ENCODE assay signal across 28 cellular contexts in the genomic region with DNA sequence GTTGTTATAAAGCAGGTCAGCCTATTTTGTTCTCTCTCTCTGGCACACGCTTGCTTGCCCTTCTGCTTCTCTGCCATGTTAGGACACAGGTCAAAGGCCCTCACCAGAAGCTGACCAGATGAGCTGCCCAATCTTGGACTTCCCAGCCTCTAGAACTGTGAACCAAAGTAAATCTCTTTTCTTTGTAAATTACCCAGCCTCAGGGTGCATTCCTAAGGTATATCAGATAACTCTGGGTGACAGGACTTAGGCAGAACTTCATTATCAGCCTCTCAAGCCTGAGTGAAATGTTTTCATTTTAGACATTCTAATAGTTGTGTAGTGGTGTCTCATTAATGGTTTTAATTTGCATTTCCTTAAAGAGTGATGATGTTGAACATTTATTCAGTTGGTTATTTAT.
"Had no signal": no experiment of that assay in that cellular context is flagged by ENCODE, and none has a peak within 500 bp of the region (broad histone marks: within the 10 kb centered on the region; RNA-seq: fewer than 3 reads in every experiment).

No MANE protein-coding gene starts in this region.

- H3K36me3 Mint-ChIP-seq: naive B cell; neural progenitor cell; stimulated activated effector memory CD8-positive, alpha-beta T cell treated with anti-CD3 and anti-CD28 coated beads, Interleukin-12 subunit alpha, Interleukin-12 subunit beta, amount 100 ng/mL, for 72 hours; stimulated activated naive B cell treated with anti-CD40 and anti-IgM and Interleukin-4, amounts not matched to agents 10 μg/mL and 1 μg/mL and 100 μg/mL, for 72 hours; type B pancreatic cell had no signal

- H3K9ac ChIP-seq: neural progenitor cell, parathyroid adenoma had no signal

- H3K27me3 Mint-ChIP-seq: progenitor cell of endocrine pancreas; stimulated activated naive B cell treated with anti-CD40 and anti-IgM and Interleukin-4, amounts not matched to agents 10 μg/mL and 1 μg/mL and 100 μg/mL, for 72 hours; stimulated activated naive CD8-positive, alpha-beta T cell treated with anti-CD3 and anti-CD28 coated beads, Interleukin-15, Interleukin-2, amounts not matched to agents 100 ng/mL and 50 ng/mL, for 24 hours had no signal

- H3K36me3 ChIP-seq: neural progenitor cell, ovary, right lobe of liver, sigmoid colon, stomach, thoracic aorta, thyroid gland, tibial nerve, upper lobe of right lung, uterus had no signal

- H3K27ac Mint-ChIP-seq: naive B cell; nephron; neural progenitor cell; progenitor cell of endocrine pancreas; stimulated activated effector memory CD8-positive, alpha-beta T cell treated with anti-CD3 and anti-CD28 coated beads, Interleukin-12 subunit alpha, Interleukin-12 subunit beta, amount 100 ng/mL, for 72 hours; stimulated activated naive B cell treated with anti-CD40 and anti-IgM and Interleukin-4, amounts not matched to agents 10 μg/mL and 1 μg/mL and 100 μg/mL, for 72 hours; stimulated activated naive CD8-positive, alpha-beta T cell treated with anti-CD3 and anti-CD28 coated beads, Interleukin-15, Interleukin-2, amounts not matched to agents 100 ng/mL and 50 ng/mL, for 24 hours; type B pancreatic cell had no signal

- H3K27ac ChIP-seq: neural progenitor cell, ovary, parathyroid adenoma, psoas muscle, right lobe of liver, sigmoid colon, stomach, thoracic aorta, thyroid gland, tibial nerve, upper lobe of right lung, uterus had no signal

- H3K4me1 ChIP-seq: neural progenitor cell, parathyroid adenoma, psoas muscle, right lobe of liver, sigmoid colon, stomach, thyroid gland, tibial nerve, upper lobe of right lung, uterus had no signal

- H3K79me2 ChIP-seq: parathyroid adenoma had no signal

- DNase-seq: naive B cell; occipital lobe; ovary; posterior cingulate gyrus; psoas muscle; right cardiac atrium; right lobe of liver; sigmoid colon; small intestine; stimulated activated CD4-positive, alpha-beta T cell treated with anti-CD3 and anti-CD28 coated beads, Interleukin-15, amount 100 ng/mL, for 24 hours; stimulated activated CD4-positive, alpha-beta T cell treated with anti-CD3 and anti-CD28 coated beads, Interleukin-2, amount 100 ng/mL, for 24 hours; stimulated activated CD4-positive, alpha-beta T cell treated with anti-CD3 and anti-CD28 coated beads, Interleukin-2, amount 100 ng/mL, for 48 hours; stimulated activated CD4-positive, alpha-beta T cell treated with anti-CD3 and anti-CD28 coated beads, Interleukin-4, amount 100 ng/mL, for 24 hours; stimulated activated naive B cell treated with anti-CD40 and anti-IgM and Interleukin-4, amounts not matched to agents 10 μg/mL and 1 μg/mL and 100 μg/mL, for 72 hours; stimulated activated naive CD4-positive, alpha-beta T cell treated with Interleukin-2 at 50 U/mL for 16 hours; stomach; thyroid gland; upper lobe of right lung; uterus had no signal

- H3K27me3 ChIP-seq: neural progenitor cell, ovary, right lobe of liver, sigmoid colon, thyroid gland, uterus had no signal

- H3K4me3 Mint-ChIP-seq: naive B cell; nephron; neural progenitor cell; stimulated activated effector memory CD8-positive, alpha-beta T cell treated with anti-CD3 and anti-CD28 coated beads, Interleukin-12 subunit alpha, Interleukin-12 subunit beta, amount 100 ng/mL, for 72 hours; stimulated activated naive B cell treated with anti-CD40 and anti-IgM and Interleukin-4, amounts not matched to agents 10 μg/mL and 1 μg/mL and 100 μg/mL, for 72 hours; stimulated activated naive CD8-positive, alpha-beta T cell treated with anti-CD3 and anti-CD28 coated beads, Interleukin-15, Interleukin-2, amounts not matched to agents 100 ng/mL and 50 ng/mL, for 24 hours; type B pancreatic cell had no signal

- H3K4me1 Mint-ChIP-seq: nephron had no signal

- H3K9me3 ChIP-seq: ovary, psoas muscle, right lobe of liver, sigmoid colon, stomach, thoracic aorta, thyroid gland, tibial nerve, upper lobe of right lung, uterus had no signal

- H3K4me3 ChIP-seq: neural progenitor cell, ovary, psoas muscle, right lobe of liver, sigmoid colon, stomach, thoracic aorta, thyroid gland, tibial nerve, upper lobe of right lung, uterus had no signal

- H3K9me3 Mint-ChIP-seq: naive B cell; nephron; stimulated activated effector memory CD8-positive, alpha-beta T cell treated with anti-CD3 and anti-CD28 coated beads, Interleukin-12 subunit alpha, Interleukin-12 subunit beta, amount 100 ng/mL, for 72 hours; stimulated activated naive B cell treated with anti-CD40 and anti-IgM and Interleukin-4, amounts not matched to agents 10 μg/mL and 1 μg/mL and 100 μg/mL, for 72 hours; stimulated activated naive CD8-positive, alpha-beta T cell treated with anti-CD3 and anti-CD28 coated beads, Interleukin-15, Interleukin-2, amounts not matched to agents 100 ng/mL and 50 ng/mL, for 24 hours had no signal

- H3K4me2 ChIP-seq: neural progenitor cell had no signal

- ATAC-seq: psoas muscle; right cardiac atrium; right lobe of liver; stimulated activated effector memory CD8-positive, alpha-beta T cell treated with anti-CD3 and anti-CD28 coated beads, Interleukin-12 subunit alpha, Interleukin-12 subunit beta, amount 100 ng/mL, for 72 hours; stimulated activated naive B cell treated with anti-CD40 and anti-IgM and Interleukin-4, amounts not matched to agents 10 μg/mL and 1 μg/mL and 100 μg/mL, for 72 hours; upper lobe of right lung had no signal

- H2AFZ ChIP-seq: neural progenitor cell, parathyroid adenoma had no signal
